ENCODE assay signal across 16 cellular contexts in genomic region chr10:71639412-71639719, GRCh38.
"Had no signal": no experiment of that assay in that cellular context is flagged by ENCODE, and none has a peak within 500 bp of the region (broad histone marks: within the 10 kb centered on the region; RNA-seq: fewer than 3 reads in every experiment).

No MANE protein-coding gene starts in this region.

- H3K4me3 Mint-ChIP-seq: activated CD4-positive, alpha-beta memory T cell treated with anti-CD3 and anti-CD28 coated beads, Interleukin-2, amount 10 ng/mL, durations not matched to agents 7 days and 5 days; activated T-cell treated with anti-CD3 and anti-CD28 coated beads, Interleukin-2, amount 50 U/mL, for 24 hours; brain; mesothelial cell of epicardium; neural crest cell; T-helper 1 cell treated with Interleukin-12 subunit alpha and Interleukin-12 subunit beta and Interleukin-4 antibody, amounts not matched to agents 30 μg/mL and 1 μg/mL, for 36 hours; type B pancreatic cell had no signal

- H3K9ac ChIP-seq: parathyroid adenoma had no signal

- H3K27ac ChIP-seq: parathyroid adenoma had no signal

- H3K9me3 Mint-ChIP-seq: activated CD4-positive, alpha-beta memory T cell treated with anti-CD3 and anti-CD28 coated beads, Interleukin-2, amount 10 ng/mL, durations not matched to agents 7 days and 5 days; activated naive CD4-positive, alpha-beta T cell treated with anti-CD3 and anti-CD28 coated beads, Interleukin-2, amount 50 U/mL, for 72 hours; activated T-cell treated with anti-CD3 and anti-CD28 coated beads, Interleukin-2, amount 50 U/mL, for 24 hours; mesothelial cell of epicardium; neural crest cell; T-helper 1 cell treated with Interleukin-12 subunit alpha and Interleukin-12 subunit beta and Interleukin-4 antibody, amounts not matched to agents 30 μg/mL and 1 μg/mL, for 36 hours; type B pancreatic cell had no signal

- ATAC-seq: activated naive CD4-positive, alpha-beta T cell treated with anti-CD3 and anti-CD28 coated beads, Interleukin-2, amount 50 U/mL, for 72 hours; heart left ventricle; stimulated activated naive CD8-positive, alpha-beta T cell treated with anti-CD3 and anti-CD28 coated beads, Interleukin-15, Interleukin-2, amounts not matched to agents 100 U/mL and 50 U/mL, for 24 hours had no signal

- DNase-seq: activated CD4-positive, alpha-beta memory T cell treated with anti-CD3 and anti-CD28 coated beads, Interleukin-2, amount 10 ng/mL, durations not matched to agents 7 days and 5 days; activated CD4-positive, alpha-beta T cell treated with anti-CD3 and anti-CD28 coated beads for 4 hours; activated effector memory CD4-positive, alpha-beta T cell treated with Interleukin-2 at 50 U/mL for 16 hours; activated T-cell treated with anti-CD3 and anti-CD28 coated beads, Interleukin-2, amount 50 U/mL, for 24 hours; central memory CD4-positive, alpha-beta T cell; heart left ventricle; stimulated activated CD4-positive, alpha-beta T cell treated with anti-CD3 and anti-CD28 coated beads, Interleukin-4, amount 100 ng/mL, for 24 hours; stimulated activated CD8-positive, alpha-beta memory T cell treated with anti-CD3 and anti-CD28 coated beads, Interleukin-4, amount 100 ng/mL, for 48 hours; stimulated activated naive CD8-positive, alpha-beta T cell treated with anti-CD3 and anti-CD28 coated beads, Interleukin-15, Interleukin-2, amounts not matched to agents 100 U/mL and 50 U/mL, for 24 hours had no signal

- H3K36me3 Mint-ChIP-seq: activated naive CD4-positive, alpha-beta T cell treated with anti-CD3 and anti-CD28 coated beads, Interleukin-2, amount 50 U/mL, for 72 hours; brain; mesothelial cell of epicardium; type B pancreatic cell had no signal

- H3K9me3 ChIP-seq: heart left ventricle had no signal

- H3K27ac Mint-ChIP-seq: activated CD4-positive, alpha-beta memory T cell treated with anti-CD3 and anti-CD28 coated beads, Interleukin-2, amount 10 ng/mL, durations not matched to agents 7 days and 5 days; activated naive CD4-positive, alpha-beta T cell treated with anti-CD3 and anti-CD28 coated beads, Interleukin-2, amount 50 U/mL, for 72 hours; activated T-cell treated with anti-CD3 and anti-CD28 coated beads, Interleukin-2, amount 50 U/mL, for 24 hours; mesothelial cell of epicardium; T-helper 1 cell treated with Interleukin-12 subunit alpha and Interleukin-12 subunit beta and Interleukin-4 antibody, amounts not matched to agents 30 μg/mL and 1 μg/mL, for 36 hours; type B pancreatic cell had no signal

- H3K36me3 ChIP-seq: heart left ventricle had no signal

- H3K27me3 Mint-ChIP-seq: activated CD4-positive, alpha-beta memory T cell treated with anti-CD3 and anti-CD28 coated beads, Interleukin-2, amount 10 ng/mL, durations not matched to agents 7 days and 5 days; activated T-cell treated with anti-CD3 and anti-CD28 coated beads, Interleukin-2, amount 50 U/mL, for 24 hours; brain had no signal
